Comparison of ENCODE assay signal across 8 cellular contexts in the genomic region with DNA sequence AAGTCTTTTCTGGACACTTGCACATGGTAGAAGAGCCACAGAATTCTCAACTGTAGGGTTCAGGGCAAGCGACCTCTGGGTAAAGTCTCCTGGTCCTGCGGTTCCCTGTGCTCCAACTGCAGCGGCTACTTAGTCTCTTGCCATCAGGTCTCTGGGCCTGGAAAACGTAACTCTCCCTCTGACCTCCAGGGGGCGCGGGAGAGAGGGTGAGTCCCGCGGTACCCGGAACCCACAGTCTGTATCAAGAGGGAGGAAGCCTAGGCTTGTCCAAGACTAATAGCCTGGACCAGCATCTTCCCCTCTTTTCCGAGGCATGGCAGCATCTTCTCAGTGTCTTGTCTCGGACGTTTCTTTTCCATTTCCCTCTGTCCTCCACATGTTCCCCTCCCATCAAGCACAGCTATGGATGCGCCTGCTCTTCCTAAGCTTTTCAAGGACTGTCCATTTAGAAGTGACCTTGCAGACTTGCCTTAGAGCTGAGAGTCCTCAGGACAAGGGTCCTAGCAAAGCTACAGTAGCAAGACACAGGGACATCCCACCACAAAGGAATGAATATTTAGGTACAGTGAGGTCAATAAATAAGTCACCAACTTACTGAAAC. TPM values are rescaled to one million over a fixed set of nuclear protein-coding genes. Genes with fewer than 3 reads are reported as not detected.
DNase-seq lines count a peak whose midpoint lies in the region; ATAC-seq lines count a peak whose summit lies in the region.

No MANE protein-coding gene starts in this region.

- no peak overlapping the region for H3K4me3 ChIP-seq in SJCRH30

- no peak overlapping the region for H3K27ac ChIP-seq in SJCRH30

- intact Hi-C loops in left cardiac atrium (cut with DNase I), result no loop called here

- no peaks in the 10 kb centered on the region for H3K27me3 ChIP-seq in SJCRH30

- no peaks in the 10 kb centered on the region for H3K9me3 ChIP-seq in SJCRH30 (replicated peaks)

- no peaks in the 10 kb centered on the region for H3K36me3 ChIP-seq in SJCRH30

- DNase-seq in ELF-1 (ENCODE audit: low read depth, low spot score), result peak; percentile 77
- peak; percentile 49 to 71 for DNase-seq in SJCRH30
- peak; percentile 24 for DNase-seq in activated effector memory CD4-positive, alpha-beta T cell treated with Interleukin-2 at 50 U/mL for 16 hours
- peak; percentile 56 for DNase-seq in left cardiac atrium
- peak; percentile 31 to 49 for DNase-seq in stimulated activated CD4-positive, alpha-beta T cell treated with anti-CD3 and anti-CD28 coated beads, Interleukin-12 subunit alpha, Interleukin-12 subunit beta, amount 100 ng/mL, for 24 hours (ENCODE audit: low read depth in 2 of 2)
- DNase-seq in midbrain (lab: John Stamatoyannopoulos, UW), result no peak
- no peak for DNase-seq in NCI-H2171 (lab: John Stamatoyannopoulos, UW)

- H3K4me1 ChIP-seq in SJCRH30, result no peaks in the 10 kb centered on the region

- peak; percentile 70 for ATAC-seq in HG03103 (IDR thresholded peaks at IDR 0.05; ENCODE audit: low read depth, unreplicated experiment)
- ATAC-seq in left cardiac atrium, result peak; percentile 46 to 65

RNA-seq across cellular contexts. Expression of a gene that starts 59.3 kb away (rescaled TPM):
- 7.0 and 7.1 TPM in 2 replicates for total RNA-seq in SJCRH30 (2014; rRNA removed; shearing (Covaris generic))
- total RNA-seq in left cardiac atrium, result under 1 TPM in 1 of 2 donors, not detected in 1; 0.21 TPM

Comparison
In these comparisons a context has a peak if more than half of its experiments do, and no peak if none do; other contexts are left out.
1. DNase-seq: peak in ELF-1 (single experiment), SJCRH30 (2 of 2), activated effector memory CD4-positive, alpha-beta T cell treated with Interleukin-2 at 50 U/mL for 16 hours (single experiment), left cardiac atrium (single experiment) and stimulated activated CD4-positive, alpha-beta T cell treated with anti-CD3 and anti-CD28 coated beads, Interleukin-12 subunit alpha, Interleukin-12 subunit beta, amount 100 ng/mL, for 24 hours (2 of 2); none in midbrain (single experiment) and NCI-H2171 (single experiment).